Comparison of ENCODE assay signal across 17 cellular contexts in genomic region chr16:49839462-49839825, GRCh38. TPM values are rescaled to one million over a fixed set of nuclear protein-coding genes. Genes with fewer than 3 reads are reported as not detected.
DNase-seq lines count a peak whose midpoint lies in the region; ATAC-seq and TF ChIP-seq lines count a peak whose summit lies in the region.
"Had no signal": no experiment of that assay in that cellular context is flagged by ENCODE, and none has a peak within 500 bp of the region (broad histone marks: within the 10 kb centered on the region; RNA-seq: fewer than 3 reads in every experiment).

No MANE protein-coding gene starts in this region.

- intact Hi-C loops in right cardiac atrium (cut with DNase I) = loop anchor here in 1 of 4 donors (10.0 kb wide), 1 partner anchor 85 kb away; no protein-coding TSS in a partner anchor
- intact Hi-C loops in cardiac septum (cut with DNase I) = no loop called here
- intact Hi-C loops in CD14-positive monocyte (cut with micrococcal nuclease) = no loop called here

- TF ChIP-seq CTCF in glutamatergic neuron (IDR thresholded peaks at IDR 0.05; ENCODE audit: partially characterized antibody, unreplicated experiment) (no peak), CD14-positive monocyte (IDR thresholded peaks at IDR 0.05) (no peak)

- H3K9me3 Mint-ChIP-seq in glutamatergic neuron (ENCODE audit: unreplicated experiment) (peaks cover 19% of the 10 kb centered on the region), CD14-positive monocyte (peaks cover 0 to 2% (median 0%) of the 10 kb centered on the region in 7 donors)
- H3K9me3 Mint-ChIP-seq: CD4-positive, alpha-beta T cell; stimulated activated naive B cell treated with anti-CD40 and anti-IgM and Interleukin-4, amounts not matched to agents 10 μg/mL and 1 μg/mL and 100 μg/mL, for 72 hours had no signal

- H3K9ac ChIP-seq in trophoblast cell (ENCODE audit: low read length) = no peak overlapping the region

- no peak overlapping the region for H3K18ac ChIP-seq in trophoblast cell (ENCODE audit: low read length)

- H3K9me3 ChIP-seq in right cardiac atrium (ENCODE audit: control insufficient read depth, low read length) (no peaks in the 10 kb centered on the region), trophoblast cell (ENCODE audit: insufficient read depth, low read depth, low read length) (no peaks in the 10 kb centered on the region)

- no peak overlapping the region for H4K12ac ChIP-seq in trophoblast cell (ENCODE audit: low read depth, low read length)

- no peak overlapping the region for H2BK12ac ChIP-seq in trophoblast cell (ENCODE audit: low read length)

- H4K8ac ChIP-seq in trophoblast cell (ENCODE audit: low read depth, low read length) = peak overlapping the region; percentile 3

- peaks cover 55% of the 10 kb centered on the region for H3K4me1 Mint-ChIP-seq in glutamatergic neuron (ENCODE audit: low read depth, unreplicated experiment)
- H3K4me1 Mint-ChIP-seq in CD14-positive monocyte = no peaks in the 10 kb centered on the region

- H3K27me3 ChIP-seq in right cardiac atrium (ENCODE audit: control insufficient read depth, insufficient read depth) = no peaks in the 10 kb centered on the region
- H3K27me3 ChIP-seq in trophoblast cell (ENCODE audit: insufficient read depth, low read length) = no peaks in the 10 kb centered on the region

- H3K4me3 Mint-ChIP-seq in glutamatergic neuron (ENCODE audit: unreplicated experiment) (no peak overlapping the region), CD14-positive monocyte (peak overlapping the region in 1 of 2 donors; percentile 31)
- H3K4me3 Mint-ChIP-seq: CD4-positive, alpha-beta T cell; naive thymus-derived CD8-positive, alpha-beta T cell; stimulated activated naive B cell treated with anti-CD40 and anti-IgM and Interleukin-4, amounts not matched to agents 10 μg/mL and 1 μg/mL and 100 μg/mL, for 72 hours had no signal

- H3K4me2 ChIP-seq in trophoblast cell (ENCODE audit: low read length) = peak overlapping the region; percentile 68

- H3K4me1 ChIP-seq in right cardiac atrium (ENCODE audit: control insufficient read depth, insufficient read depth, low read length) (peaks cover 25% of the 10 kb centered on the region), trophoblast cell (ENCODE audit: control insufficient read depth in 1 of 2, insufficient read depth in 2 of 2, low read length in 2 of 2) (peaks cover 29% of the 10 kb centered on the region in 2 experiments)

- H3K4me3 ChIP-seq in right cardiac atrium (ENCODE audit: low read length) (no peak overlapping the region), trophoblast cell (ENCODE audit: low read depth, low read length) (no peak overlapping the region)

- no peak overlapping the region for H3K4ac ChIP-seq in trophoblast cell (ENCODE audit: low read depth, low read length)

- 69% methylated on average over 11 of the region's 11 CpGs for whole genome bisulfite sequencing in right cardiac atrium
- no CpG with 5 or more reads among the region's 11 CpGs for WGBS in trophoblast cell (ENCODE audit: extremely low coverage, insufficient coverage, insufficient read length)

- no peak overlapping the region for H2AK5ac ChIP-seq in trophoblast cell (ENCODE audit: low read length)

- H3K14ac ChIP-seq in trophoblast cell (ENCODE audit: low read length) = no peak overlapping the region

- H3K27ac ChIP-seq in right cardiac atrium (ENCODE audit: low read length) = no peak overlapping the region
- no peak overlapping the region for H3K27ac ChIP-seq in trophoblast cell (ENCODE audit: low read depth, low read length)

- no peaks in the 10 kb centered on the region for H3K36me3 Mint-ChIP-seq in glutamatergic neuron (ENCODE audit: unreplicated experiment)
- no peaks in the 10 kb centered on the region for H3K36me3 Mint-ChIP-seq in CD14-positive monocyte
- H3K36me3 Mint-ChIP-seq: naive thymus-derived CD8-positive, alpha-beta T cell; stimulated activated naive B cell treated with anti-CD40 and anti-IgM and Interleukin-4, amounts not matched to agents 10 μg/mL and 1 μg/mL and 100 μg/mL, for 72 hours had no signal

- peak overlapping the region; percentile 87 for H3K27ac Mint-ChIP-seq in glutamatergic neuron (ENCODE audit: unreplicated experiment)
- no peak overlapping the region for H3K27ac Mint-ChIP-seq in CD14-positive monocyte
- H3K27ac Mint-ChIP-seq: CD4-positive, alpha-beta T cell; naive thymus-derived CD8-positive, alpha-beta T cell; stimulated activated naive B cell treated with anti-CD40 and anti-IgM and Interleukin-4, amounts not matched to agents 10 μg/mL and 1 μg/mL and 100 μg/mL, for 72 hours had no signal

- H3K79me2 ChIP-seq in trophoblast cell (ENCODE audit: control insufficient read depth, insufficient read depth, low read length, poor library complexity) = peaks cover 14% of the 10 kb centered on the region

- no peak for ATAC-seq in right cardiac atrium
- ATAC-seq: naive thymus-derived CD8-positive, alpha-beta T cell; stimulated activated naive B cell treated with anti-CD40 and anti-IgM and Interleukin-4, amounts not matched to agents 10 μg/mL and 1 μg/mL and 100 μg/mL, for 72 hours had no signal

- no peak overlapping the region for H2BK120ac ChIP-seq in trophoblast cell (ENCODE audit: insufficient read depth, low read length, poor library complexity)

- DNase-seq in right cardiac atrium (peak in 2 of 3 donors; percentile 27 to 68), cardiac septum (ENCODE audit: low spot score) (no peak), glutamatergic neuron (peak; percentile 57), trophoblast cell (no peak), germinal center (ENCODE audit: low spot score) (no peak), CD14-positive monocyte (ENCODE audit: low spot score) (no peak), HUDEP-2 (lab: John Stamatoyannopoulos, UW; ENCODE audit: unreplicated experiment in 76 of 76) (no peak)
- no peak for DNase-seq in activated naive CD4-positive, alpha-beta T cell (lab: John Stamatoyannopoulos, UW)
- DNase-seq: ACHN; CD4-positive, alpha-beta T cell; cerebellar nuclear complex; naive thymus-derived CD8-positive, alpha-beta T cell; NCI-H1930; NCI-H524 treated with DMSO at 0.1 percent for 48 hours; stimulated activated CD4-positive, alpha-beta T cell treated with anti-CD3 and anti-CD28 coated beads, Interleukin-15, amount 100 ng/mL, for 24 hours; stimulated activated naive B cell treated with anti-CD40 and anti-IgM and Interleukin-4, amounts not matched to agents 10 μg/mL and 1 μg/mL and 100 μg/mL, for 72 hours; T-helper 9 cell had no signal

- H2BK5ac ChIP-seq in trophoblast cell (ENCODE audit: low read depth, low read length, poor library complexity) = no peak overlapping the region

- H3K36me3 ChIP-seq in trophoblast cell (ENCODE audit: control insufficient read depth in 1 of 2, insufficient read depth in 2 of 2, low read length in 2 of 2) = no peaks in the 10 kb centered on the region

- peaks cover 8% of the 10 kb centered on the region for H3K79me1 ChIP-seq in trophoblast cell (ENCODE audit: low read length)

- no peak overlapping the region for H4K91ac ChIP-seq in trophoblast cell (ENCODE audit: low read depth, low read length)

- peaks cover 11% of the 10 kb centered on the region for H3K27me3 Mint-ChIP-seq in glutamatergic neuron (ENCODE audit: unreplicated experiment)
- peaks cover 25 to 47% (median 31%) of the 10 kb centered on the region in 3 donors for H3K27me3 Mint-ChIP-seq in CD14-positive monocyte (ENCODE audit: low read depth in 3 of 3)

- no peak overlapping the region for H2AFZ ChIP-seq in trophoblast cell (ENCODE audit: insufficient read depth, low read length, poor library complexity)

- H3K23ac ChIP-seq in trophoblast cell (ENCODE audit: low read length) = no peak overlapping the region

RNA-seq across cellular contexts. Expression of gene ZNF423, which starts 16.5 kb away (rescaled TPM):
- 10 to 100 TPM; 11.4 to 22.2 (median 14.6) TPM for total RNA-seq in right cardiac atrium
- polyA plus RNA-seq in right cardiac atrium = 5.5 TPM
- total RNA-seq in cardiac septum = 8.6 TPM
- 149 TPM for total RNA-seq in glutamatergic neuron (ENCODE audit: unreplicated experiment)
- 9.7 and 10.6 TPM in 2 replicates for polyA plus RNA-seq in trophoblast cell (2013)
- not detected for polyA plus RNA-seq in CD14-positive monocyte
- total RNA-seq: CD4-positive, alpha-beta T cell; naive thymus-derived CD8-positive, alpha-beta T cell had no signal
- polyA plus RNA-seq: naive thymus-derived CD8-positive, alpha-beta T cell had no signal

Comparison
In these comparisons a context has a peak if more than half of its experiments do, and no peak if none do; other contexts are left out.
1. DNase-seq: peak in right cardiac atrium (2 of 3) and glutamatergic neuron (single experiment); none in cardiac septum (single experiment), trophoblast cell (0 of 2), germinal center (single experiment), CD14-positive monocyte (single experiment), activated naive CD4-positive, alpha-beta T cell (0 of 4) and HUDEP-2 (0 of 76).